In the genomic region with DNA sequence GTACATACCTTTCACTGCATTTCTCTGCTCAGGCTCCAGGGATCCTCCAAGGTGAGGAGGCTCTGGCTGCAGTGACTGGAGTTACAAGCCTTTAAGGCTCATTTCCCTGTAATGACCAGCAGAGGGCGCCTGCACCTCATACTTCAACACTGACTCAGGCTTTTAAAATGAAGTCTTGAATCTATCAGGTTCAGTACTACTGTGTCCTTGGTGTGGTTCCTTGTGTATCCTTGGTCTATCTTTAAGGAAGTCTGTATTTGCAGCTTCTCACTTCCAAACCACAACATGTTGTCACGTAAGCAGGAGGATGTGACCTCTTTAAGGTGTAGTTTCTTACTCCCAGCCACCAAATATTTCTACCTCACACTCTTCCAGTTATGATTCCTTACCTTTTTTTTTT, we compare ENCODE assay signal across 8 cellular contexts. TPM values are rescaled to one million over a fixed set of nuclear protein-coding genes. Genes with fewer than 3 reads are reported as not detected.
DNase-seq lines count a peak whose midpoint lies in the region; ATAC-seq and TF ChIP-seq lines count a peak whose summit lies in the region.

No MANE protein-coding gene starts in this region.

- H4K20me1 ChIP-seq in Loucy (ENCODE audit: insufficient read depth, low read length, poor library complexity, severe bottlenecking) (no peaks in the 10 kb centered on the region), osteoblast (ENCODE audit: insufficient read depth, low read length) (no peaks in the 10 kb centered on the region)

- H3K27ac ChIP-seq in osteoblast (ENCODE audit: low read depth, low read length) (peak overlapping the region; percentile 62), tibial artery (peak overlapping the region; percentile 7 to 35)

- ATAC-seq in activated T-helper 17 cell treated with anti-CD3 and anti-CD28 coated beads, Interleukin-2, amount 50 U/mL, for 72 hours (replicated peaks), result peak; percentile 93

- H3K27me3 ChIP-seq in H7 (ENCODE audit: control insufficient read depth, insufficient read depth, low read length) (no peaks in the 10 kb centered on the region), Loucy (ENCODE audit: insufficient read depth, low read length, poor library complexity, severe bottlenecking) (no peaks in the 10 kb centered on the region), osteoblast (ENCODE audit: insufficient read depth, low read length) (no peaks in the 10 kb centered on the region), tibial artery (no peaks in the 10 kb centered on the region)

- no peak overlapping the region for H3K4me3 Mint-ChIP-seq in activated T-helper 17 cell treated with anti-CD3 and anti-CD28 coated beads, Interleukin-2, amount 50 U/mL, for 72 hours

- DNase-seq in GM03348 (ENCODE audit: low spot score) (peak; percentile 83), H7 (peak; percentile 77), RPMI8226 (peak; percentile 73), foreskin fibroblast (peak; percentile 65 to 90), osteoblast (ENCODE audit: insufficient read length, low spot score, missing footprints) (peak; percentile 71), tibial artery (peak; percentile 82 to 86)

- no peaks in the 10 kb centered on the region for H3F3A ChIP-seq in Loucy (ENCODE audit: low read depth)

- peak overlapping the region; percentile 21 for H3K27ac Mint-ChIP-seq in activated T-helper 17 cell treated with anti-CD3 and anti-CD28 coated beads, Interleukin-2, amount 50 U/mL, for 72 hours

- no peak overlapping the region for H3K4me3 ChIP-seq in H7 (ENCODE audit: insufficient read depth, low read depth, low read length)
- H3K4me3 ChIP-seq in Loucy (ENCODE audit: low read length, poor library complexity, severe bottlenecking), result no peak overlapping the region
- H3K4me3 ChIP-seq in foreskin fibroblast (ENCODE audit: low read depth in 1 of 2, low read length in 2 of 2), result no peak overlapping the region
- no peak overlapping the region for H3K4me3 ChIP-seq in osteoblast (ENCODE audit: insufficient read depth, low read length)
- no peak overlapping the region for H3K4me3 ChIP-seq in tibial artery

- H3K4me1 ChIP-seq in Loucy (ENCODE audit: insufficient read depth, low read length, poor library complexity, severe bottlenecking) (peaks cover 5% of the 10 kb centered on the region), osteoblast (ENCODE audit: insufficient read depth, low read length) (peaks cover 14% of the 10 kb centered on the region), tibial artery (peaks cover 0 to 28% (median 10%) of the 10 kb centered on the region in 4 donors)

- peaks cover 4% of the 10 kb centered on the region for H3K4me1 Mint-ChIP-seq in activated T-helper 17 cell treated with anti-CD3 and anti-CD28 coated beads, Interleukin-2, amount 50 U/mL, for 72 hours

- H3K9me3 Mint-ChIP-seq in activated T-helper 17 cell treated with anti-CD3 and anti-CD28 coated beads, Interleukin-2, amount 50 U/mL, for 72 hours, result no peaks in the 10 kb centered on the region

- H3K79me2 ChIP-seq in Loucy (ENCODE audit: insufficient read depth, low read length), result no peaks in the 10 kb centered on the region
- H3K79me2 ChIP-seq in osteoblast (ENCODE audit: insufficient read depth, low read length), result no peaks in the 10 kb centered on the region

- H3K4me2 ChIP-seq in Loucy (ENCODE audit: low read depth, low read length, poor library complexity, severe bottlenecking) (no peak overlapping the region), osteoblast (ENCODE audit: insufficient read depth, low read length) (no peak overlapping the region)

- TF ChIP-seq CTCF in Loucy (conservative IDR thresholded peaks at IDR 0.05; ENCODE audit: low read length), result peak; percentile 97
- TF ChIP-seq CTCF in foreskin fibroblast (IDR thresholded peaks at IDR 0.05; ENCODE audit: low read depth, low read length), result peak; percentile 71
- TF ChIP-seq CTCF in osteoblast (IDR thresholded peaks at IDR 0.05; ENCODE audit: extremely low read depth, low read depth, low read length), result peak; percentile 93
- TF ChIP-seq CTCF in tibial artery (IDR thresholded peaks at IDR 0.05), result peak; percentile 88 to 95

- H3K27me3 Mint-ChIP-seq in activated T-helper 17 cell treated with anti-CD3 and anti-CD28 coated beads, Interleukin-2, amount 50 U/mL, for 72 hours, result no peaks in the 10 kb centered on the region

- no peaks in the 10 kb centered on the region for H3K9me3 ChIP-seq in Loucy (ENCODE audit: insufficient read depth, low read depth, low read length)
- H3K9me3 ChIP-seq in osteoblast (ENCODE audit: low read depth, low read length), result no peaks in the 10 kb centered on the region
- H3K9me3 ChIP-seq in tibial artery, result no peaks in the 10 kb centered on the region

- peaks cover 76% of the 10 kb centered on the region for H3K36me3 Mint-ChIP-seq in activated T-helper 17 cell treated with anti-CD3 and anti-CD28 coated beads, Interleukin-2, amount 50 U/mL, for 72 hours (ENCODE audit: low read depth)

- H3K9ac ChIP-seq in Loucy (ENCODE audit: low read depth, low read length, poor library complexity, severe bottlenecking), result no peak overlapping the region

- no peak overlapping the region for H2AFZ ChIP-seq in Loucy (ENCODE audit: low read length)
- H2AFZ ChIP-seq in osteoblast (ENCODE audit: low read length), result no peak overlapping the region

- H3K36me3 ChIP-seq in H7 (replicated peaks; ENCODE audit: control insufficient read depth, insufficient read depth, low read length), result no peaks in the 10 kb centered on the region
- no peaks in the 10 kb centered on the region for H3K36me3 ChIP-seq in Loucy (ENCODE audit: insufficient read depth, low read length)
- no peaks in the 10 kb centered on the region for H3K36me3 ChIP-seq in osteoblast (ENCODE audit: insufficient read depth, low read length)
- H3K36me3 ChIP-seq in tibial artery, result no peaks in the 10 kb centered on the region

- intact Hi-C loops in tibial artery (cut with DNase I; ENCODE audit: low total_unique reads), result loop anchor here (1.0 to 2.0 kb wide), 2 partner anchors 143 to 296 kb away; no protein-coding TSS in a partner anchor

- H3K9me2 ChIP-seq in Loucy (replicated peaks; ENCODE audit: low read depth, low read length), result no peaks in the 10 kb centered on the region

RNA-seq across cellular contexts. Expression of gene PLCXD2, which starts 43.1 kb away (rescaled TPM):
- 1.00 and 3.4 TPM in 2 replicates for total RNA-seq in H7 (2014; rRNA removed; shearing (Covaris generic))
- 10 to 100 TPM in 1 of 2 donors, 1 to 10 TPM in 1; 9.5 to 16.3 TPM for total RNA-seq in activated T-helper 17 cell treated with anti-CD3 and anti-CD28 coated beads, Interleukin-2, amount 50 U/mL, for 72 hours
- total RNA-seq in osteoblast, result 0.72 and 1.5 TPM in 2 replicates
